18 cellular contexts compared by ENCODE assay signal in genomic region chr18:23211146-23211545, GRCh38.
"Had no signal": no experiment of that assay in that cellular context is flagged by ENCODE, and none has a peak within 500 bp of the region (broad histone marks: within the 10 kb centered on the region; RNA-seq: fewer than 3 reads in every experiment).

No MANE protein-coding gene starts in this region.

- DNase-seq: erythroblast; foreskin melanocyte; head of caudate nucleus; kidney; left colon; left ventricle myocardium superior; mesendoderm; naive B cell; psoas muscle; retina; sigmoid colon; stimulated activated CD4-positive, alpha-beta T cell treated with anti-CD3 and anti-CD28 coated beads, Interleukin-2, amount 100 ng/mL, for 48 hours; stimulated activated naive CD4-positive, alpha-beta T cell treated with Interleukin-2 at 50 U/mL for 16 hours; thyroid gland had no signal

- H3K4me3 Mint-ChIP-seq: naive B cell, nephron, type B pancreatic cell had no signal

- H3K27ac Mint-ChIP-seq: type B pancreatic cell had no signal

- ATAC-seq: left colon, left ventricle myocardium superior, psoas muscle had no signal

- H3K27me3 Mint-ChIP-seq: type B pancreatic cell had no signal

- H3K27ac ChIP-seq: hepatocyte, parathyroid adenoma, psoas muscle, sigmoid colon, thyroid gland had no signal

- H3K27me3 ChIP-seq: hepatocyte, sigmoid colon, thyroid gland had no signal
